Comparison of ENCODE assay signal across 8 cellular contexts in the genomic region with DNA sequence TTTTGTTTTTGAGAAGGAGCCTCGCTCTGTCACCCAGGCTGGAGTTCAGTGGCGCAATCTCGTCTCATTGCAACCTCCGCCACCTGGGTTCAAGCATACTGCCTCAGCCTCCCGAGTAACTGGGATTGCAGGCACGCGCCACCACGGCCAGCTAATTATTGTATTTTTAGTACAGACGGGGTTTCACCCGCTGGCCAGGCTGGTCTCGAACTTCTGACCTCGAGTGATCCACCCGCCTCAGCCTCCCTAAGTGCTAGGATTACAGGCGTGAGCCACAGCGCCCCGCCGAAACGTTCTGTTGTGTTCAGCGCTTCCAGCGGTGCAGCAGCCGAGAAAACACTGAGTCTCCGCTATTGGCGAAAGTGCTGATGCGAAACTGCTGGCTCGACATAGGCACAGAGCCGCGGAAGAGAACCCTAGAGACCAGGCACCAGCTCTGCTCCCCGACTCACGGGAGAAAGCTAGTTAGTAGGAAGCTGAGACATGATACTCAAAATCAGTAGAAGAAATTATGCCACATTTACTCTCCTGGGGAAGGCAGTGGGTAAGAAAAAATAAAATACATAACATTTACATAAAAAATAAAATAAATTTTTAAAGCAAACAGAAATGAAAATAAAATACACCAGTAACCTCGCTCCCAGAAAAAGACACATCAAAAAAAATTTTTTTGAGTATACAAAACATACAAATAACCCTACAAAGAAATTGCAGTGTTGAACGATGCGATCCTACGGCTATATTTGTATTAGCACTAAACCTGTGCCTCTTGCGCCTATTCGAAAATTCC. TPM values are rescaled to one million over a fixed set of nuclear protein-coding genes. Genes with fewer than 3 reads are reported as not detected.
DNase-seq lines count a peak whose midpoint lies in the region; ATAC-seq and TF ChIP-seq lines count a peak whose summit lies in the region.

No MANE protein-coding gene starts in this region.

- H3K4me3 Mint-ChIP-seq in type B pancreatic cell = peak overlapping the region; percentile 93

- H3K36me3 Mint-ChIP-seq in type B pancreatic cell = no peaks in the 10 kb centered on the region

- H3K27me3 Mint-ChIP-seq in type B pancreatic cell = peaks cover 66% of the 10 kb centered on the region

- intact Hi-C loops in Right ventricle myocardium inferior (cut with DNase I) = loop anchor here (2.0 to 5.0 kb wide), 2 partner anchors 14 to 34 kb away; partner anchors contain the start of gene ANXA2R

- peak overlapping the region; percentile 94 for H3K27ac Mint-ChIP-seq in type B pancreatic cell

- H3K36me3 ChIP-seq in SK-N-MC (ENCODE audit: insufficient read depth, low read length) = no peaks in the 10 kb centered on the region

- H3K9me3 ChIP-seq in SK-N-MC (ENCODE audit: low read depth, low read length) = no peaks in the 10 kb centered on the region

- no peak for TF ChIP-seq CTCF in type B pancreatic cell (conservative IDR thresholded peaks at IDR 0.05)

- DNase-seq in GM03348 (ENCODE audit: low spot score) (peak; percentile 70), NCI-H1092 treated with DMSO at 0.1 percent for 48 hours (lab: John Stamatoyannopoulos, UW) (peak; percentile 88), SK-N-MC (ENCODE audit: low read depth, low spot score) (peak; percentile 81), Right ventricle myocardium inferior (ENCODE audit: missing footprints) (peak; percentile 91), pons (ENCODE audit: low spot score) (peak; percentile 84), type B pancreatic cell (ENCODE audit: extremely low spot score, unreplicated experiment) (peak; percentile 82)
- peak; percentile 93 for DNase-seq in activated naive CD4-positive, alpha-beta T cell treated with anti-CD3 and anti-CD28 coated beads, Interleukin-2, amount 50 U/mL, for 16 hours

- H3K4me3 ChIP-seq in SK-N-MC = peak overlapping the region; percentile 91

- H3K9me3 Mint-ChIP-seq in type B pancreatic cell = no peaks in the 10 kb centered on the region

- peak; percentile 43 for ATAC-seq in HG02571 (IDR thresholded peaks at IDR 0.05; ENCODE audit: unreplicated experiment)
- peak; percentile 87 for ATAC-seq in Right ventricle myocardium inferior

- H3K9ac ChIP-seq in SK-N-MC (ENCODE audit: insufficient read length) = peak overlapping the region; percentile 90

- peak overlapping the region; percentile 94 for H3K27ac ChIP-seq in SK-N-MC

- no peaks in the 10 kb centered on the region for H3K4me1 Mint-ChIP-seq in type B pancreatic cell (ENCODE audit: unreplicated experiment)

RNA-seq across cellular contexts. Expression of gene ANXA2R, which starts 31.6 kb away (rescaled TPM):
- total RNA-seq in Right ventricle myocardium inferior (0.84 TPM), type B pancreatic cell (ENCODE audit: low replicate concordance) (0.34 and 0.74 TPM in 2 replicates)

Comparison
In these comparisons a context has a peak if more than half of its experiments do, and no peak if none do; other contexts are left out.
1. Peak in every context shown above with its lines: DNase-seq, ATAC-seq, H3K4me3 ChIP-seq and H3K27ac ChIP-seq.